Comparison of ENCODE assay signal across 8 cellular contexts in genomic region chr16:57244463-57244766, GRCh38. TPM values are rescaled to one million over a fixed set of nuclear protein-coding genes. Genes with fewer than 3 reads are reported as not detected.
DNase-seq lines count a peak whose midpoint lies in the region; ATAC-seq and TF ChIP-seq lines count a peak whose summit lies in the region.

No MANE protein-coding gene starts in this region.

- H2AFZ ChIP-seq in H9 (ENCODE audit: low read length) (peak overlapping the region; percentile 63), SU-DHL-6 (ENCODE audit: low read depth, low read length, severe bottlenecking) (peak overlapping the region; percentile 91)

- peak overlapping the region; percentile 21 to 96 (median 96); a peak in 5 of 7 replicates for H3K27ac Mint-ChIP-seq in H9
- peak overlapping the region; percentile 77 for H3K27ac Mint-ChIP-seq in stimulated activated memory B cell treated with anti-CD40 and anti-IgM and Interleukin-4, amounts not matched to agents 10 μg/mL and 1 μg/mL and 100 μg/mL, for 72 hours

- H3K14ac ChIP-seq in H9 (ENCODE audit: insufficient read depth, low read length) = peak overlapping the region; percentile 77; the same call in 1 of the 2 replicates

- no peak overlapping the region for H2BK15ac ChIP-seq in H9 (ENCODE audit: low read depth, low read length)

- H3K56ac ChIP-seq in H9 (ENCODE audit: insufficient read length, low read depth, low read length) = no peak overlapping the region

- H3F3A ChIP-seq in SU-DHL-6 (ENCODE audit: insufficient read depth) = peaks cover 7% of the 10 kb centered on the region; the same call in 1 of the 2 replicates

- peak; percentile 63 for ATAC-seq in stimulated activated memory B cell treated with anti-CD40 and anti-IgM and Interleukin-4, amounts not matched to agents 10 μg/mL and 1 μg/mL and 100 μg/mL, for 72 hours

- no peaks in the 10 kb centered on the region for H3K27me3 ChIP-seq in BLaER1 treated with 17β-estradiol and CSF1 and Interleukin-3, amounts not matched to agents 10 nM and 100 nM
- no peaks in the 10 kb centered on the region for H3K27me3 ChIP-seq in H9 (ENCODE audit: insufficient read depth, low read length)
- H3K27me3 ChIP-seq in SU-DHL-6 (ENCODE audit: low read length) = no peaks in the 10 kb centered on the region
- H3K27me3 ChIP-seq in right atrium auricular region = no peaks in the 10 kb centered on the region

- DNase-seq in H9 (no peak), right atrium auricular region (ENCODE audit: low spot score) (no peak), AG20443 (ENCODE audit: low spot score) (no peak), midbrain (lab: John Stamatoyannopoulos, UW) (no peak), NCI-H524 treated with DMSO at 0.1 percent for 48 hours (lab: John Stamatoyannopoulos, UW) (no peak)

- H4K91ac ChIP-seq in H9 (ENCODE audit: insufficient read length, low read depth, low read length) = no peak overlapping the region

- peak overlapping the region; percentile 16 to 79 (median 69); a peak in 21 of 22 replicates for H3K27ac ChIP-seq in BLaER1 treated with 17β-estradiol and CSF1 and Interleukin-3, amounts not matched to agents 10 nM and 100 nM
- H3K27ac ChIP-seq in H9 (ENCODE audit: insufficient read length, low read depth, low read length) = no peak overlapping the region
- H3K27ac ChIP-seq in SU-DHL-6 (ENCODE audit: low read depth, low read length) = no peak overlapping the region
- peak overlapping the region; percentile 83 to 96 for H3K27ac ChIP-seq in right atrium auricular region

- H3K36me3 Mint-ChIP-seq in H9 (ENCODE audit: insufficient read depth in 1 of 3, low read depth in 3 of 3) = peaks cover 0 to 4% (median under 1%) of the 10 kb centered on the region in 3 experiments; a peak in 3 of 7 replicates
- peaks cover 5% of the 10 kb centered on the region for H3K36me3 Mint-ChIP-seq in stimulated activated memory B cell treated with anti-CD40 and anti-IgM and Interleukin-4, amounts not matched to agents 10 μg/mL and 1 μg/mL and 100 μg/mL, for 72 hours

- no peaks in the 10 kb centered on the region for H3K79me1 ChIP-seq in H9 (ENCODE audit: insufficient read depth, low read depth, low read length, poor library complexity, severe bottlenecking)

- H3K36me3 ChIP-seq in BLaER1 treated with 17β-estradiol and CSF1 and Interleukin-3, amounts not matched to agents 10 nM and 100 nM = peaks cover 24 to 46% (median 39%) of the 10 kb centered on the region in 11 experiments
- H3K36me3 ChIP-seq in SU-DHL-6 (ENCODE audit: low read length) (0 out of 2 replicates have a peak, but pooled peaks cover 2% of the 10 kb centered on the region), right atrium auricular region (peaks cover 28% of the 10 kb centered on the region)

- peaks cover 4% of the 10 kb centered on the region for H3K23me2 ChIP-seq in H9 (ENCODE audit: insufficient read length, low read depth, low read length, poor library complexity, severe bottlenecking)

- no peak overlapping the region for H2BK12ac ChIP-seq in H9 (ENCODE audit: insufficient read length, low read depth, low read length)

- H4K8ac ChIP-seq in H9 (replicated peaks; ENCODE audit: insufficient read length, low read depth, low read length) = no peak overlapping the region

- peak overlapping the region; percentile 66 to 98 (median 86) for H3K4me2 ChIP-seq in BLaER1 treated with 17β-estradiol and CSF1 and Interleukin-3, amounts not matched to agents 10 nM and 100 nM
- peak overlapping the region; percentile 78 for H3K4me2 ChIP-seq in H9 (ENCODE audit: insufficient read depth, insufficient read length, low read length)
- peak overlapping the region; percentile 56 for H3K4me2 ChIP-seq in SU-DHL-6 (ENCODE audit: low read depth, low read length, poor library complexity, severe bottlenecking)

- no peaks in the 10 kb centered on the region for H4K20me1 ChIP-seq in BLaER1 treated with 17β-estradiol and CSF1 and Interleukin-3, amounts not matched to agents 10 nM and 100 nM
- no peaks in the 10 kb centered on the region for H4K20me1 ChIP-seq in H9 (ENCODE audit: control insufficient read depth, insufficient read depth, insufficient read length)
- H4K20me1 ChIP-seq in SU-DHL-6 (ENCODE audit: low read depth, low read length) = no peaks in the 10 kb centered on the region

- H3K4ac ChIP-seq in H9 (ENCODE audit: low read depth, low read length) = no peak overlapping the region

- H3K18ac ChIP-seq in H9 (ENCODE audit: insufficient read length, low read depth, low read length) = no peak overlapping the region

- H3T11ph ChIP-seq in H9 (ENCODE audit: low read length) = no peak overlapping the region

- H4K5ac ChIP-seq in H9 (ENCODE audit: insufficient read length, low read depth, low read length) = no peak overlapping the region

- H2BK20ac ChIP-seq in H9 (ENCODE audit: low read depth, low read length, poor library complexity, severe bottlenecking) = no peak overlapping the region

- peak overlapping the region; percentile 66 to 88 (median 80) for H3K4me3 ChIP-seq in BLaER1 treated with 17β-estradiol and CSF1 and Interleukin-3, amounts not matched to agents 10 nM and 100 nM
- H3K4me3 ChIP-seq in SU-DHL-6 (ENCODE audit: insufficient read depth, low read length, poor library complexity, severe bottlenecking) = peak overlapping the region; percentile 76
- H3K4me3 ChIP-seq in right atrium auricular region = peak overlapping the region; percentile 63 to 73

- peaks cover 16 to 39% (median 27%) of the 10 kb centered on the region in 10 experiments for H3K4me1 ChIP-seq in BLaER1 treated with 17β-estradiol and CSF1 and Interleukin-3, amounts not matched to agents 10 nM and 100 nM
- H3K4me1 ChIP-seq in H9 (ENCODE audit: insufficient read depth, low read length) (no peaks in the 10 kb centered on the region), right atrium auricular region (peaks cover 0 to 11% of the 10 kb centered on the region in 2 donors)

- H3K23ac ChIP-seq in H9 (ENCODE audit: insufficient read length, low read depth, low read length) = no peak overlapping the region

- no peaks in the 10 kb centered on the region for H3K9me2 ChIP-seq in SU-DHL-6 (replicated peaks; ENCODE audit: insufficient read depth, low read length)

- H3K4me1 Mint-ChIP-seq in H9 = peaks cover 10 to 15% of the 10 kb centered on the region in 2 experiments
- peaks cover 33% of the 10 kb centered on the region for H3K4me1 Mint-ChIP-seq in stimulated activated memory B cell treated with anti-CD40 and anti-IgM and Interleukin-4, amounts not matched to agents 10 μg/mL and 1 μg/mL and 100 μg/mL, for 72 hours

- no peak overlapping the region for H2BK5ac ChIP-seq in H9 (ENCODE audit: insufficient read length, low read length)

- H3K9me3 ChIP-seq in BLaER1 treated with 17β-estradiol and CSF1 and Interleukin-3, amounts not matched to agents 10 nM and 100 nM (replicated peaks in 1 of 11) = no peaks in the 10 kb centered on the region
- H3K9me3 ChIP-seq in H9 (ENCODE audit: control insufficient read depth, low read depth, low read length) (no peaks in the 10 kb centered on the region), SU-DHL-6 (ENCODE audit: insufficient read depth, low read length) (no peaks in the 10 kb centered on the region), right atrium auricular region (no peaks in the 10 kb centered on the region)

- no peak overlapping the region for H2AK5ac ChIP-seq in H9 (ENCODE audit: insufficient read length, low read length)

- no peak overlapping the region for H2BK120ac ChIP-seq in H9 (ENCODE audit: low read depth, low read length, poor library complexity, severe bottlenecking)

- H3K79me2 ChIP-seq in H9 (ENCODE audit: insufficient read depth, low read length) (no peaks in the 10 kb centered on the region), SU-DHL-6 (ENCODE audit: insufficient read depth, low read length) (no peaks in the 10 kb centered on the region)

- no CpG with 5 or more reads among the region's 9 CpGs for WGBS in H9 (ENCODE audit: extremely low coverage, insufficient read length, low lambda C conversion rate)

- peak overlapping the region; percentile 66 to 96 (median 85); a peak in 21 of 22 replicates for H3K9ac ChIP-seq in BLaER1 treated with 17β-estradiol and CSF1 and Interleukin-3, amounts not matched to agents 10 nM and 100 nM
- H3K9ac ChIP-seq in H9 (ENCODE audit: extremely low read depth, insufficient read length, low read length) = peak overlapping the region; percentile 40
- H3K9ac ChIP-seq in SU-DHL-6 (ENCODE audit: low read length) = peak overlapping the region; percentile 66

- TF ChIP-seq CTCF in H9 (conservative IDR thresholded peaks at IDR 0.05) (no peak), SU-DHL-6 (IDR thresholded peaks at IDR 0.05; ENCODE audit: insufficient read depth, low read length, poor library complexity, severe bottlenecking) (no peak), right atrium auricular region (IDR thresholded peaks at IDR 0.05) (no peak)

- peak overlapping the region; percentile 79 to 91 for H3K4me3 Mint-ChIP-seq in H9
- H3K4me3 Mint-ChIP-seq in stimulated activated memory B cell treated with anti-CD40 and anti-IgM and Interleukin-4, amounts not matched to agents 10 μg/mL and 1 μg/mL and 100 μg/mL, for 72 hours = peak overlapping the region; percentile 85

- H3K9me3 Mint-ChIP-seq in H9 = no peaks in the 10 kb centered on the region
- no peaks in the 10 kb centered on the region for H3K9me3 Mint-ChIP-seq in stimulated activated memory B cell treated with anti-CD40 and anti-IgM and Interleukin-4, amounts not matched to agents 10 μg/mL and 1 μg/mL and 100 μg/mL, for 72 hours

- H3K27me3 Mint-ChIP-seq in H9 (ENCODE audit: low read depth) = no peaks in the 10 kb centered on the region; the same call in 1 of the 2 replicates
- no peaks in the 10 kb centered on the region for H3K27me3 Mint-ChIP-seq in stimulated activated memory B cell treated with anti-CD40 and anti-IgM and Interleukin-4, amounts not matched to agents 10 μg/mL and 1 μg/mL and 100 μg/mL, for 72 hours

RNA-seq across cellular contexts. Expression of gene ARL2BP, which starts 0.6 kb away (rescaled TPM):
- total RNA-seq in H9 (2021) (18.0 and 19.2 TPM in 2 replicates), right atrium auricular region (10 to 100 TPM; 56.4 to 80.4 TPM)

RNA-seq across cellular contexts. Expression of gene PLLP, which starts 40.1 kb away (rescaled TPM):
- total RNA-seq in H9 (2021) (1.8 and 2.0 TPM in 2 replicates), right atrium auricular region (10 to 100 TPM; 14.4 to 22.4 TPM)

RNA-seq across cellular contexts. Expression of gene RSPRY1, which starts 58.3 kb away (rescaled TPM):
- total RNA-seq in H9 (2021) = 34.4 and 36.1 TPM in 2 replicates
- total RNA-seq in right atrium auricular region = 10 to 100 TPM; 17.0 to 17.2 TPM

RNA-seq across cellular contexts. Expression of gene PSME3IP1, which starts 58.6 kb away (rescaled TPM):
- total RNA-seq in H9 (2021) (102 and 103 TPM in 2 replicates), right atrium auricular region (10 to 100 TPM; 55.7 to 79.0 TPM)

Comparison
In these comparisons a context has a peak if more than half of its experiments do, and no peak if none do; other contexts are left out.
1. H3K27ac ChIP-seq: peak in BLaER1 treated with 17β-estradiol and CSF1 and Interleukin-3, amounts not matched to agents 10 nM and 100 nM (11 of 11) and right atrium auricular region (2 of 2); none in H9 (single experiment) and SU-DHL-6 (single experiment).
2. Peak in every context shown above with its lines, with median percentiles within 50 percentile points of each other: H3K4me2 ChIP-seq, H3K4me3 ChIP-seq and H3K9ac ChIP-seq.